In genomic region chr4:47462799-47463234, GRCh38 we compare ENCODE assay signal across 8 cellular contexts. TPM values are rescaled to one million over a fixed set of nuclear protein-coding genes. Genes with fewer than 3 reads are reported as not detected.
DNase-seq lines count a peak whose midpoint lies in the region; ATAC-seq, FAIRE-seq and TF ChIP-seq lines count a peak whose summit lies in the region.

No MANE protein-coding gene starts in this region.

- H3K27me3 Mint-ChIP-seq in chondrocyte (ENCODE audit: low read depth) = no peaks in the 10 kb centered on the region

- H3K27me3 ChIP-seq in DND-41 (ENCODE audit: insufficient read depth, low read length, poor library complexity) (no peaks in the 10 kb centered on the region), MM.1S (replicated peaks; ENCODE audit: insufficient read depth, low read length) (no peaks in the 10 kb centered on the region)

- no peak for FAIRE-seq in H54 (lab: Jason Lieb, UNC)

- peaks cover 12% of the 10 kb centered on the region for H3K36me3 Mint-ChIP-seq in chondrocyte (ENCODE audit: low read depth)

- no peaks in the 10 kb centered on the region for H3K9me3 Mint-ChIP-seq in chondrocyte (ENCODE audit: low read depth)

- H3K79me2 ChIP-seq in DND-41 (ENCODE audit: insufficient read depth, low read length) = peaks cover 28% of the 10 kb centered on the region
- H3K79me2 ChIP-seq in MM.1S (ENCODE audit: low read length) = peaks cover 6% of the 10 kb centered on the region; the same call in 1 of the 2 replicates

- H3K4me1 ChIP-seq in DND-41 (ENCODE audit: insufficient read depth, low read length) (peaks cover 37% of the 10 kb centered on the region), MM.1S (ENCODE audit: low read length) (peaks cover 6% of the 10 kb centered on the region; the same call in 1 of the 2 replicates), mucosa of descending colon (ENCODE audit: low read depth) (peaks cover 6% of the 10 kb centered on the region)

- DNase-seq in DND-41 = no peak
- DNase-seq in MM.1S = peak; percentile 16
- DNase-seq in chondrocyte (ENCODE audit: low spot score) = no peak
- DNase-seq in mucosa of descending colon = no peak
- DNase-seq in middle frontal gyrus (ENCODE audit: extremely low spot score, low spot score) = no peak
- no peak for DNase-seq in NCI-H2196 treated with DMSO at 0.1 percent for 48 hours (lab: John Stamatoyannopoulos, UW; ENCODE audit: unreplicated experiment)
- no peak for DNase-seq in H54 (ENCODE audit: insufficient read length, low spot score)

- intact Hi-C loops in mucosa of descending colon (cut with DNase I, micrococcal nuclease) = no loop called here

- peak overlapping the region; percentile 70 for H3K27ac Mint-ChIP-seq in chondrocyte (ENCODE audit: unreplicated experiment)

- TF ChIP-seq POLR2A in H54 (IDR thresholded peaks at IDR 0.05; ENCODE audit: low read depth, low read length) = no peak

- H3K4me3 Mint-ChIP-seq in chondrocyte (ENCODE audit: unreplicated experiment) = peak overlapping the region; percentile 79

- H4K20me1 ChIP-seq in DND-41 (ENCODE audit: insufficient read depth, low read length) (no peaks in the 10 kb centered on the region), MM.1S (ENCODE audit: insufficient read depth, low read length) (no peaks in the 10 kb centered on the region)

- H3K4me1 Mint-ChIP-seq in chondrocyte (ENCODE audit: low read depth) = peaks cover 29% of the 10 kb centered on the region

- peak overlapping the region; percentile 66 to 76 for H3K4me3 ChIP-seq in DND-41 (ENCODE audit: low read depth in 1 of 2, low read length in 2 of 2)
- peak overlapping the region; percentile 66 for H3K4me3 ChIP-seq in MM.1S (ENCODE audit: low read length)
- peak overlapping the region; percentile 69 for H3K4me3 ChIP-seq in mucosa of descending colon

- H3K4me2 ChIP-seq in DND-41 (ENCODE audit: insufficient read depth, low read length) (peak overlapping the region; percentile 65), MM.1S (ENCODE audit: low read depth, low read length) (peak overlapping the region; percentile 69)

- ATAC-seq in DND-41 (ENCODE audit: insufficient read depth, low read depth) (0 out of 3 replicates have a peak, but pooled peaks have one; percentile 0), GM21717 (IDR thresholded peaks at IDR 0.05; ENCODE audit: unreplicated experiment) (peak; percentile 24), mucosa of descending colon (peak; percentile 3)

- TF ChIP-seq CTCF in DND-41 (IDR thresholded peaks at IDR 0.05; ENCODE audit: borderline replicate concordance, extremely low read depth, low read length, poor library complexity, severe bottlenecking) = no peak
- no peak for TF ChIP-seq CTCF in MM.1S (IDR thresholded peaks at IDR 0.05; ENCODE audit: low read length)
- no peak for TF ChIP-seq CTCF in chondrocyte (IDR thresholded peaks at IDR 0.05)
- TF ChIP-seq CTCF in mucosa of descending colon (IDR thresholded peaks at IDR 0.05) = no peak

- H3F3A ChIP-seq in MM.1S (ENCODE audit: insufficient read depth, low read length) = peaks cover 6% of the 10 kb centered on the region

- H2AFZ ChIP-seq in DND-41 (ENCODE audit: low read depth, low read length) (peak overlapping the region; percentile 72), MM.1S (ENCODE audit: low read length) (peak overlapping the region; percentile 83)

- H3K9ac ChIP-seq in DND-41 (ENCODE audit: low read depth, low read length) = peak overlapping the region; percentile 61
- H3K9ac ChIP-seq in MM.1S (ENCODE audit: low read length) = peak overlapping the region; percentile 60

- H3K36me3 ChIP-seq in DND-41 (ENCODE audit: insufficient read depth, low read length) (peaks cover 14% of the 10 kb centered on the region; the same call in 1 of the 2 replicates), MM.1S (replicated peaks; ENCODE audit: insufficient read depth, low read length) (no peaks in the 10 kb centered on the region), mucosa of descending colon (ENCODE audit: low read depth) (no peaks in the 10 kb centered on the region)

- H3K9me3 ChIP-seq in DND-41 (ENCODE audit: insufficient read depth, low read length, severe bottlenecking) (no peaks in the 10 kb centered on the region), MM.1S (replicated peaks; ENCODE audit: insufficient read depth, low read length) (no peaks in the 10 kb centered on the region), mucosa of descending colon (no peaks in the 10 kb centered on the region)

- peak overlapping the region; percentile 70 for H3K27ac ChIP-seq in DND-41 (ENCODE audit: low read length)
- H3K27ac ChIP-seq in MM.1S (ENCODE audit: low read length) = peak overlapping the region; percentile 66; the same call in 1 of the 2 replicates

- no peaks in the 10 kb centered on the region for H3K9me2 ChIP-seq in MM.1S (replicated peaks; ENCODE audit: insufficient read depth, low read length)

RNA-seq across cellular contexts. Expression of gene COMMD8, which starts 0.7 kb away (rescaled TPM):
- total RNA-seq in chondrocyte (15.7 to 23.7 TPM (median 18.7 TPM) in 3 replicates), mucosa of descending colon (10 to 100 TPM; 11.3 to 16.4 (median 14.5) TPM)

RNA-seq across cellular contexts. Expression of gene ATP10D, which starts 22.3 kb away (rescaled TPM):
- total RNA-seq in chondrocyte = 48.1 to 89.6 TPM (median 49.0 TPM) in 3 replicates
- total RNA-seq in mucosa of descending colon = 10 to 100 TPM in 2 of 3 donors, 1 to 10 TPM in 1; 9.9 to 24.9 (median 11.4) TPM
